ENCODE assay signal across 8 cellular contexts in the genomic region with DNA sequence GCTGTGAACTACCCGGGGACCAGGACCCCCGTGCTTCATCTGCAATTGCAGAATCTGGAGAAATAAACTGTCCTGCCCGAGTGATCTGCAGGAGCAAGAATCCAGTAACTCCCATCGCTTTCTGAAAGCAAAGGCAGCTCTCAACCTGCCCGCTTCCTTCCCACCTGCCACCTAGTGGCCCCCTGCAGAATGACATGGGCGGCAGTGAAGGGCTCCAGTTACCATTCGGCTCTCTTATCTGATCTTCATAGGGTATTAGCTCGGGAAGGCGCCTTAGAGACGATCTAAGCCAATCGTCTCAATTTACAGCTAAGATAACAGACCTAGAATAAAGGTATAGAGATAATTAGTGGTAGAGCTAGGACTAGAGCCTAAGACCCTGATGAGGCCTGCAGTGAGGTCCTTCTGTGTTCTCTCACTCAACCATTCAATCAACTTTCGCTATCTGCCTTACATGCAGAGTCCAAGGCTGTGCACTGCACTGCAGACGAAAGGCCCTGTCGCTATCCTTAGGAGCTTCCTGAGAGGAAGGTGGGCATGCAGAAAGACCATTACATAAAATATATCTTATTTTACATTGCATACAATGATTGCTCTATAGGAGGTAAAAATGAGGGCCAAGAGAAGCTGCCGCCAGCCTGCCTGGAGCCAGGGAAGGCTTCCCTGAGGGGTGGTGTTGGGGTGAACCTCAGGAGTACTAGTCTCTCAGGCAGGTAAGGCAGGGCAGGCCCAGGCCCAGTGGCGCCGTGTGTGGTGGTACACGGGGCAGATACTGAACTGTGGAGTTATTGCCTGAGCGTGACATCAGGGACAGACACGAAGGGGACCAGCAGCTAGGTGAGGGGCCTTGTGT. TPM values are rescaled to one million over a fixed set of nuclear protein-coding genes. Genes with fewer than 3 reads are reported as not detected.
DNase-seq lines count a peak whose midpoint lies in the region; ATAC-seq and TF ChIP-seq lines count a peak whose summit lies in the region.

No MANE protein-coding gene starts in this region.

- H3K4me3 ChIP-seq in GM23248 (no peak overlapping the region), SK-N-SH (ENCODE audit: low read depth in 2 of 2, low read length in 1 of 2) (peak overlapping the region in 1 of 2 experiments; percentile 51; a peak in 1 of 4 replicates), upper lobe of left lung (peak overlapping the region in 1 of 4 donors; percentile 24)

- H3K4me3 Mint-ChIP-seq in Calu3 (ENCODE audit: low read depth, unreplicated experiment) (peak overlapping the region; percentile 32), progenitor cell of endocrine pancreas (ENCODE audit: low read depth) (peak overlapping the region; percentile 47)
- no peak overlapping the region for H3K4me3 Mint-ChIP-seq in activated naive CD4-positive, alpha-beta T cell treated with anti-CD3 and anti-CD28 coated beads, Interleukin-2, amount 10 ng/mL, durations not matched to agents 7 days and 5 days

- TF ChIP-seq EP300 in SK-N-SH (IDR thresholded peaks at IDR 0.05; ENCODE audit: borderline replicate concordance in 1 of 2, low read depth in 1 of 2, low read length in 1 of 2) (no peak; a peak in 1 of 4 replicates), upper lobe of left lung (IDR thresholded peaks at IDR 0.05) (no peak)

- H3K27me3 ChIP-seq in GM23248 (replicated peaks; ENCODE audit: insufficient read depth) (no peaks in the 10 kb centered on the region), SK-N-SH (ENCODE audit: insufficient read depth) (no peaks in the 10 kb centered on the region; the same call in 1 of the 2 replicates), upper lobe of left lung (no peaks in the 10 kb centered on the region)

- no peak overlapping the region for H3K4me2 ChIP-seq in GM23248 (ENCODE audit: unreplicated experiment)
- peak overlapping the region; percentile 20; the same call in 1 of the 2 replicates for H3K4me2 ChIP-seq in SK-N-SH

- BruUV-seq in Calu3 (replicated peaks; lab: Mats Ljungman, UMichigan), result no TSS peak

- no peak overlapping the region for H3K9ac ChIP-seq in GM23248
- no peak overlapping the region for H3K9ac ChIP-seq in SK-N-SH

- CTCF ChIA-PET in Calu3 (lab: Charles Lee) (interaction anchor here (0.5 to 2.0 kb wide), 8 partner anchors 11 to 253 kb away, joined by 3 to 10 read pairs (median 4); a partner anchor contains a TSS), SK-N-SH (lab: Yijun Ruan, JAX) (interaction anchor here (0.6 to 5.8 kb wide), 39 partner anchors 9 to 1539 kb away, joined by 3 to 63 read pairs (median 4); a partner anchor contains a TSS)
- CTCF ChIA-PET in activated naive CD4-positive, alpha-beta T cell treated with anti-CD3 and anti-CD28 coated beads, Interleukin-2, amount 10 ng/mL, durations not matched to agents 7 days and 5 days (lab: Charles Lee), result interaction anchor here (0.7 to 3.9 kb wide), 22 partner anchors 8 to 1722 kb away, joined by 3 to 24 read pairs (median 4); a partner anchor contains a TSS

- H3K27me3 Mint-ChIP-seq in Calu3 (ENCODE audit: unreplicated experiment) (peaks cover 50% of the 10 kb centered on the region), progenitor cell of endocrine pancreas (peaks cover 44% of the 10 kb centered on the region)
- H3K27me3 Mint-ChIP-seq in activated naive CD4-positive, alpha-beta T cell treated with anti-CD3 and anti-CD28 coated beads, Interleukin-2, amount 10 ng/mL, durations not matched to agents 7 days and 5 days, result peaks cover 70% of the 10 kb centered on the region

- POLR2A ChIA-PET in SK-N-SH (lab: Yijun Ruan, JAX), result interaction anchor here (0.6 to 6.5 kb wide), 7 partner anchors 8 to 308 kb away, joined by 3 to 88 read pairs (median 4); a partner anchor contains a TSS

- H3K9me2 ChIP-seq in GM23248 (ENCODE audit: insufficient read depth) (no peaks in the 10 kb centered on the region), SK-N-SH (no peaks in the 10 kb centered on the region)

- H3K27ac ChIP-seq in GM23248 (no peak overlapping the region), SK-N-SH (ENCODE audit: low read depth in 2 of 2, low read length in 1 of 2) (no peak overlapping the region), upper lobe of left lung (no peak overlapping the region)

- no peaks in the 10 kb centered on the region for H3K9me3 ChIP-seq in GM23248 (ENCODE audit: low read depth)
- H3K9me3 ChIP-seq in SK-N-SH, result no peaks in the 10 kb centered on the region
- no peaks in the 10 kb centered on the region for H3K9me3 ChIP-seq in upper lobe of left lung

- H3K36me3 Mint-ChIP-seq in Calu3 (ENCODE audit: insufficient read depth, unreplicated experiment), result peaks cover 7% of the 10 kb centered on the region
- H3K36me3 Mint-ChIP-seq in activated naive CD4-positive, alpha-beta T cell treated with anti-CD3 and anti-CD28 coated beads, Interleukin-2, amount 10 ng/mL, durations not matched to agents 7 days and 5 days, result peaks cover 3% of the 10 kb centered on the region
- no peaks in the 10 kb centered on the region for H3K36me3 Mint-ChIP-seq in progenitor cell of endocrine pancreas (ENCODE audit: insufficient read depth)

- intact Hi-C loops in Calu3 (cut with micrococcal nuclease; ENCODE audit: unreplicated experiment), result loop anchor here (1.0 kb wide), 1 partner anchor 125 kb away; no protein-coding TSS in a partner anchor

- TF ChIP-seq CTCF in Calu3 (IDR thresholded peaks at IDR 0.05; ENCODE audit: unreplicated experiment), result peak; percentile 91
- peak; percentile 97 for TF ChIP-seq CTCF in SK-N-SH (IDR thresholded peaks at IDR 0.05)
- peak; percentile 97 for TF ChIP-seq CTCF in progenitor cell of endocrine pancreas (IDR thresholded peaks at IDR 0.05; ENCODE audit: unreplicated experiment)
- TF ChIP-seq CTCF in upper lobe of left lung (IDR thresholded peaks at IDR 0.05), result peak; percentile 86 to 99 (median 93)

- TF ChIP-seq POLR2A in upper lobe of left lung (IDR thresholded peaks at IDR 0.05), result no peak

- H3K9me3 Mint-ChIP-seq in Calu3 (ENCODE audit: low read depth, unreplicated experiment) (no peaks in the 10 kb centered on the region), progenitor cell of endocrine pancreas (ENCODE audit: low read depth) (peaks cover 3% of the 10 kb centered on the region)
- peaks cover 8% of the 10 kb centered on the region for H3K9me3 Mint-ChIP-seq in activated naive CD4-positive, alpha-beta T cell treated with anti-CD3 and anti-CD28 coated beads, Interleukin-2, amount 10 ng/mL, durations not matched to agents 7 days and 5 days

- peaks cover 18% of the 10 kb centered on the region for H3K4me1 Mint-ChIP-seq in Calu3 (ENCODE audit: low read depth, unreplicated experiment)
- H3K4me1 Mint-ChIP-seq in activated naive CD4-positive, alpha-beta T cell treated with anti-CD3 and anti-CD28 coated beads, Interleukin-2, amount 10 ng/mL, durations not matched to agents 7 days and 5 days, result peaks cover 20% of the 10 kb centered on the region
- H3K4me1 Mint-ChIP-seq in progenitor cell of endocrine pancreas (ENCODE audit: low read depth), result peaks cover 19% of the 10 kb centered on the region

- H3K79me2 ChIP-seq in GM23248 (ENCODE audit: insufficient read depth) (no peaks in the 10 kb centered on the region), SK-N-SH (ENCODE audit: insufficient read depth) (no peaks in the 10 kb centered on the region)

- 38 to 39% methylated on average over 20 of the region's 20 CpGs for WGBS in GM23248 (ENCODE audit: low coverage in 1 of 2, low lambda C conversion rate in 2 of 2, missing lambda C conversion rate in 2 of 2), 2 experiments
- 31% methylated on average over 20 of the region's 20 CpGs for WGBS in SK-N-SH (ENCODE audit: low lambda C conversion rate)
- WGBS in upper lobe of left lung, 2 donors, result 37 to 45% methylated on average over 16 to 20 of the region's 20 CpGs

- no peaks in the 10 kb centered on the region for H3K36me3 ChIP-seq in GM23248 (ENCODE audit: low read depth)
- H3K36me3 ChIP-seq in SK-N-SH (replicated peaks in 1 of 2; ENCODE audit: control insufficient read depth in 1 of 2, insufficient read depth in 2 of 2, low read length in 1 of 2), result no peaks in the 10 kb centered on the region
- no peaks in the 10 kb centered on the region for H3K36me3 ChIP-seq in upper lobe of left lung

- H2AFZ ChIP-seq in GM23248, result peak overlapping the region; percentile 67
- H2AFZ ChIP-seq in SK-N-SH (ENCODE audit: low read depth), result peak overlapping the region; percentile 83

- peak; percentile 79 to 90 for ATAC-seq in upper lobe of left lung (ENCODE audit: low FRiP score in 2 of 2)

- peak; percentile 86 for TF ChIP-seq RAD21 in SK-N-SH (IDR thresholded peaks at IDR 0.05; ENCODE audit: low read length)

- H4K20me1 ChIP-seq in GM23248 (ENCODE audit: insufficient read depth) (no peaks in the 10 kb centered on the region), SK-N-SH (ENCODE audit: insufficient read depth) (no peaks in the 10 kb centered on the region)

- DNase-seq in Calu3 (peak; percentile 86), GM23248 (peak; percentile 84), NCI-H1048 (lab: John Stamatoyannopoulos, UW) (peak; percentile 78), SK-N-SH (peak; percentile 91), glomerular visceral epithelial cell (ENCODE audit: extremely low spot score) (peak; percentile 79), progenitor cell of endocrine pancreas (ENCODE audit: low spot score, unreplicated experiment) (peak; percentile 78), upper lobe of left lung (peak in 1 of 2 donors; percentile 77)
- peak; percentile 88 for DNase-seq in activated naive CD4-positive, alpha-beta T cell treated with anti-CD3 and anti-CD28 coated beads, Interleukin-2, amount 10 ng/mL, durations not matched to agents 7 days and 5 days

- peaks cover 16% of the 10 kb centered on the region for H3F3A ChIP-seq in GM23248 (ENCODE audit: insufficient read depth)
- H3F3A ChIP-seq in SK-N-SH (replicated peaks; ENCODE audit: insufficient read depth), result peaks cover 13% of the 10 kb centered on the region

- H3K27ac Mint-ChIP-seq in Calu3 (ENCODE audit: unreplicated experiment), result no peak overlapping the region
- H3K27ac Mint-ChIP-seq in activated naive CD4-positive, alpha-beta T cell treated with anti-CD3 and anti-CD28 coated beads, Interleukin-2, amount 10 ng/mL, durations not matched to agents 7 days and 5 days, result peak overlapping the region; percentile 5
- peak overlapping the region; percentile 94 for H3K27ac Mint-ChIP-seq in progenitor cell of endocrine pancreas

- H3K4me1 ChIP-seq in GM23248 (ENCODE audit: insufficient read depth), result peaks cover 18% of the 10 kb centered on the region
- H3K4me1 ChIP-seq in SK-N-SH (ENCODE audit: control insufficient read depth in 1 of 2, insufficient read depth in 2 of 2, low read depth in 1 of 2, low read length in 1 of 2), result peaks cover 15 to 18% of the 10 kb centered on the region in 2 experiments
- H3K4me1 ChIP-seq in upper lobe of left lung, result peaks cover 5 to 11% (median 8%) of the 10 kb centered on the region in 4 donors

- in situ Hi-C loops in GM23248 (cut with MboI), result loop anchor here (5.0 kb wide), 1 partner anchor 129 kb away; no protein-coding TSS in a partner anchor

RNA-seq across cellular contexts. Expression of a gene that starts 7.1 kb away (rescaled TPM):
- 17.6 and 17.8 TPM in 2 replicates for total RNA-seq in Calu3 (2022)
- total RNA-seq in GM23248 (2014; rRNA removed; shearing (Covaris generic)), result 20.0 and 24.5 TPM in 2 replicates
- 46.9 and 47.1 TPM in 2 replicates for polyA plus RNA-seq in GM23248 (2016; fragmentation: Nextera tagmentation; extraction: Ambion mirVana)
- polyA plus RNA-seq in SK-N-SH (2012; rRNA removed), result 60.0 and 61.3 TPM in 2 replicates
- polyA plus RNA-seq in SK-N-SH (2012; cell fraction: cytosol; rRNA removed), result 46.7 and 55.4 TPM in 2 replicates
- 38.1 and 46.5 TPM in 2 replicates for polyA plus RNA-seq in SK-N-SH (2012; cell fraction: nucleus; rRNA removed)
- total RNA-seq in progenitor cell of endocrine pancreas, result 17.7 and 18.9 TPM in 2 replicates
- total RNA-seq in upper lobe of left lung, result 10 to 100 TPM; 17.0 to 24.5 (median 22.9) TPM

RNA-seq across cellular contexts. Expression of a gene that starts 24.2 kb away (rescaled TPM):
- 2.5 and 3.0 TPM in 2 replicates for total RNA-seq in Calu3 (2022)
- 8.5 and 10.4 TPM in 2 replicates for total RNA-seq in GM23248 (2014; rRNA removed; shearing (Covaris generic))
- polyA plus RNA-seq in GM23248 (2016; fragmentation: Nextera tagmentation; extraction: Ambion mirVana), result 8.1 and 9.0 TPM in 2 replicates
- 161 and 162 TPM in 2 replicates for polyA plus RNA-seq in SK-N-SH (2012; rRNA removed)
- 98.8 and 151 TPM in 2 replicates for polyA plus RNA-seq in SK-N-SH (2012; cell fraction: cytosol; rRNA removed)
- polyA plus RNA-seq in SK-N-SH (2012; cell fraction: nucleus; rRNA removed), result 84.1 and 119 TPM in 2 replicates
- total RNA-seq in progenitor cell of endocrine pancreas, result 268 and 276 TPM in 2 replicates
- 1 to 10 TPM in 4 of 6 donors, under 1 TPM in 1, not detected in 1; 0.67 to 4.1 (median 1.7) TPM for total RNA-seq in upper lobe of left lung

Comparison
In these comparisons a context has a peak if more than half of its experiments do, and no peak if none do; other contexts are left out.
1. RNA of a gene that starts 24.2 kb away (total RNA-seq): 268 to 276 TPM in progenitor cell of endocrine pancreas; 8.5 to 10.4 TPM in GM23248, 2.5 to 3.0 TPM in Calu3 and 0.67 to 4.1 TPM in upper lobe of left lung; every median in the first group is over 10 times any median in the second.
2. Peak in every context shown above with its lines, with median percentiles within 50 percentile points of each other: CTCF ChIP-seq.